In genomic region chr14:90804292-90804671, GRCh38 we compare ENCODE assay signal across 1 cellular context.
TF ChIP-seq lines count a peak whose summit lies in the region.

No MANE protein-coding gene starts in this region.

TF ChIP-seq in GM23338, 12 proteins besides CTCF, POLR2A, EP300 and RAD21 (continued from another document):
- TF ChIP-seq ZNF462 (CRISPR knock-in tag; IDR thresholded peaks at IDR 0.05) (no peak), JUNB (IDR thresholded peaks at IDR 0.05; ENCODE audit: unreplicated experiment) (no peak), EZH2 (IDR thresholded peaks at IDR 0.05; ENCODE audit: low read depth, unreplicated experiment) (no peak)
